ENCODE assay signal across 15 cellular contexts in genomic region chrX:78527263-78527662, GRCh38.
DNase-seq lines count a peak whose midpoint lies in the region; ATAC-seq and TF ChIP-seq lines count a peak whose summit lies in the region.
"Had no signal": no experiment of that assay in that cellular context is flagged by ENCODE, and none has a peak within 500 bp of the region (broad histone marks: within the 10 kb centered on the region; RNA-seq: fewer than 3 reads in every experiment).

No MANE protein-coding gene starts in this region.

- POLR2A ChIA-PET in activated CD8-positive, alpha-beta T cell treated with anti-CD3 and anti-CD28 coated beads for 36 hours (lab: Charles Lee) = no interaction called here
- POLR2A ChIA-PET in activated CD8-positive, alpha-beta T cell treated with anti-CD3 and anti-CD28 coated beads, Interleukin-2, amount 10 ng/mL, durations not matched to agents 7 days and 5 days (lab: Charles Lee) = no interaction called here

- H3K27me3 ChIP-seq in HAP-1 (ENCODE audit: low read depth) = no peaks in the 10 kb centered on the region
- H3K27me3 ChIP-seq in heart right ventricle = no peaks in the 10 kb centered on the region
- H3K27me3 ChIP-seq: gastrocnemius medialis, sigmoid colon, uterus had no signal

- H3K9me3 Mint-ChIP-seq in activated CD8-positive, alpha-beta T cell treated with anti-CD3 and anti-CD28 coated beads for 36 hours = peaks cover 2% of the 10 kb centered on the region
- no peaks in the 10 kb centered on the region for H3K9me3 Mint-ChIP-seq in activated CD8-positive, alpha-beta T cell treated with anti-CD3 and anti-CD28 coated beads, Interleukin-2, amount 10 ng/mL, durations not matched to agents 7 days and 5 days (ENCODE audit: insufficient read depth)

- 67 to 86% methylated on average over 1 of the region's 1 CpG for WGBS in heart right ventricle, 2 donors

- H3K4me3 ChIP-seq in HAP-1 (no peak overlapping the region), heart right ventricle (no peak overlapping the region)
- H3K4me3 ChIP-seq: gastrocnemius medialis, sigmoid colon, uterus had no signal

- no peak overlapping the region for H3K27ac ChIP-seq in heart right ventricle
- H3K27ac ChIP-seq: gastrocnemius medialis, sigmoid colon, uterus had no signal

- H3K36me3 ChIP-seq in HAP-1 (replicated peaks) (no peaks in the 10 kb centered on the region), heart right ventricle (no peaks in the 10 kb centered on the region)
- H3K36me3 ChIP-seq: gastrocnemius medialis, sigmoid colon, uterus had no signal

- H3K4me1 Mint-ChIP-seq in activated CD8-positive, alpha-beta T cell treated with anti-CD3 and anti-CD28 coated beads for 36 hours (ENCODE audit: low read depth) = peaks cover 28% of the 10 kb centered on the region
- peaks cover 8% of the 10 kb centered on the region for H3K4me1 Mint-ChIP-seq in activated CD8-positive, alpha-beta T cell treated with anti-CD3 and anti-CD28 coated beads, Interleukin-2, amount 10 ng/mL, durations not matched to agents 7 days and 5 days (ENCODE audit: low read depth)
- H3K4me1 Mint-ChIP-seq: nephron progenitor cell had no signal

- TF ChIP-seq CTCF in activated CD8-positive, alpha-beta T cell treated with anti-CD3 and anti-CD28 coated beads for 36 hours (IDR thresholded peaks at IDR 0.05) = no peak
- TF ChIP-seq CTCF in heart right ventricle (IDR thresholded peaks at IDR 0.05) = no peak

- DNase-seq in activated CD8-positive, alpha-beta T cell treated with anti-CD3 and anti-CD28 coated beads for 36 hours = peak; percentile 49
- DNase-seq in activated CD8-positive, alpha-beta T cell treated with anti-CD3 and anti-CD28 coated beads, Interleukin-2, amount 10 ng/mL, durations not matched to agents 7 days and 5 days = no peak
- peak; percentile 8 for DNase-seq in HPDE6-E6E7 (ENCODE audit: extremely low spot score)
- peak; percentile 63 for DNase-seq in amniotic epithelial cell (ENCODE audit: low read depth)
- peak; percentile 2 to 18 for DNase-seq in stimulated activated CD4-positive, alpha-beta T cell treated with anti-CD3 and anti-CD28 coated beads, Interleukin-2, amount 100 ng/mL, for 24 hours
- no peak for DNase-seq in HAP-1 (ENCODE audit: low spot score in 2 of 2)
- DNase-seq in heart right ventricle = no peak
- DNase-seq: DMS79, gastrocnemius medialis, left colon, NCI-H446 treated with DMSO at 0.1 percent for 48 hours, nephron progenitor cell, sigmoid colon, uterus had no signal

- H3K27ac Mint-ChIP-seq in activated CD8-positive, alpha-beta T cell treated with anti-CD3 and anti-CD28 coated beads for 36 hours = peak overlapping the region; percentile 60
- H3K27ac Mint-ChIP-seq in activated CD8-positive, alpha-beta T cell treated with anti-CD3 and anti-CD28 coated beads, Interleukin-2, amount 10 ng/mL, durations not matched to agents 7 days and 5 days = no peak overlapping the region
- H3K27ac Mint-ChIP-seq: nephron progenitor cell had no signal

- intact Hi-C loops in activated CD8-positive, alpha-beta T cell treated with anti-CD3 and anti-CD28 coated beads for 36 hours (cut with micrococcal nuclease) = loop anchor here (10.0 kb wide), 1 partner anchor 392 kb away; the partner anchor contains the start of gene TAF9B
- intact Hi-C loops in heart right ventricle (cut with DNase I) = no loop called here

- H3K4me3 Mint-ChIP-seq in activated CD8-positive, alpha-beta T cell treated with anti-CD3 and anti-CD28 coated beads for 36 hours = no peak overlapping the region
- H3K4me3 Mint-ChIP-seq in activated CD8-positive, alpha-beta T cell treated with anti-CD3 and anti-CD28 coated beads, Interleukin-2, amount 10 ng/mL, durations not matched to agents 7 days and 5 days = no peak overlapping the region
- H3K4me3 Mint-ChIP-seq: nephron progenitor cell had no signal

- H3K4me1 ChIP-seq in HAP-1 = no peaks in the 10 kb centered on the region
- H3K4me1 ChIP-seq in heart right ventricle = no peaks in the 10 kb centered on the region
- H3K4me1 ChIP-seq: gastrocnemius medialis, uterus had no signal

- CTCF ChIA-PET in activated CD8-positive, alpha-beta T cell treated with anti-CD3 and anti-CD28 coated beads for 36 hours (lab: Charles Lee) = no interaction called here
- CTCF ChIA-PET in activated CD8-positive, alpha-beta T cell treated with anti-CD3 and anti-CD28 coated beads, Interleukin-2, amount 10 ng/mL, durations not matched to agents 7 days and 5 days (lab: Charles Lee) = no interaction called here

- H3K36me3 Mint-ChIP-seq in activated CD8-positive, alpha-beta T cell treated with anti-CD3 and anti-CD28 coated beads for 36 hours (ENCODE audit: low read depth) = no peaks in the 10 kb centered on the region
- H3K36me3 Mint-ChIP-seq in activated CD8-positive, alpha-beta T cell treated with anti-CD3 and anti-CD28 coated beads, Interleukin-2, amount 10 ng/mL, durations not matched to agents 7 days and 5 days (ENCODE audit: low read depth) = no peaks in the 10 kb centered on the region

- in situ Hi-C loops in HAP-1 (cut with MboI; ENCODE audit: low sequenced_read_pairs) = no loop called here

- H3K9me3 ChIP-seq in HAP-1 = no peaks in the 10 kb centered on the region
- H3K9me3 ChIP-seq in heart right ventricle = no peaks in the 10 kb centered on the region
- H3K9me3 ChIP-seq: gastrocnemius medialis, sigmoid colon, uterus had no signal

- ATAC-seq in activated CD8-positive, alpha-beta T cell treated with anti-CD3 and anti-CD28 coated beads for 36 hours = peak; percentile 91
- ATAC-seq in activated CD8-positive, alpha-beta T cell treated with anti-CD3 and anti-CD28 coated beads, Interleukin-2, amount 10 ng/mL, durations not matched to agents 7 days and 5 days = no peak
- ATAC-seq in GM21367 (IDR thresholded peaks at IDR 0.05; ENCODE audit: unreplicated experiment) = no peak
- no peak for ATAC-seq in heart right ventricle
- ATAC-seq: gastrocnemius medialis, left colon had no signal

- H3K27me3 Mint-ChIP-seq in activated CD8-positive, alpha-beta T cell treated with anti-CD3 and anti-CD28 coated beads for 36 hours = no peaks in the 10 kb centered on the region
- no peaks in the 10 kb centered on the region for H3K27me3 Mint-ChIP-seq in activated CD8-positive, alpha-beta T cell treated with anti-CD3 and anti-CD28 coated beads, Interleukin-2, amount 10 ng/mL, durations not matched to agents 7 days and 5 days (ENCODE audit: low read depth)

Comparison
In these comparisons a context has a peak if more than half of its experiments do, and no peak if none do; other contexts are left out.
1. DNase-seq: peak in activated CD8-positive, alpha-beta T cell treated with anti-CD3 and anti-CD28 coated beads for 36 hours (single experiment), HPDE6-E6E7 (single experiment), amniotic epithelial cell (single experiment) and stimulated activated CD4-positive, alpha-beta T cell treated with anti-CD3 and anti-CD28 coated beads, Interleukin-2, amount 100 ng/mL, for 24 hours (2 of 2); none in activated CD8-positive, alpha-beta T cell treated with anti-CD3 and anti-CD28 coated beads, Interleukin-2, amount 10 ng/mL, durations not matched to agents 7 days and 5 days (single experiment), HAP-1 (0 of 2) and heart right ventricle (0 of 2).